Comparison of ENCODE assay signal across 17 cellular contexts in the genomic region with DNA sequence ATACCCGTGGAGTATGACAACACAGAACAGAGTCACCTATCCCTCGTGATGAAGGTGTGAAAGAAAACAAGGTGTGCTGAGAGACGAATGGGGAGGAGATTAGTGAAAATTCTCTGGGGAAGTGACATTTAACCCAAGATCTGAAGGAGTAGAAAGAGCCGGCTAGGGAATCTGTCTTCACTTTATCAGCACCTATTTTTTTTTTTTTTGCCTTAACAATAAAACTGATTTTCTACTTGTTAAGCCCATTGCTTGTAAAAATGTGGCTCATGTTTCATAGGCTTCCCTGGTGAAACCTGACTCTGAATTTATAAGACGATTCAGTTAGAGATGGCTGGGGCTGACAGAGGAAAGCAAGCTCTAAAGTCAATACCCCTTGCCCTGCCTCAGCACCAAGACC.
DNase-seq lines count a peak whose midpoint lies in the region; ATAC-seq and TF ChIP-seq lines count a peak whose summit lies in the region.
"Had no signal": no experiment of that assay in that cellular context is flagged by ENCODE, and none has a peak within 500 bp of the region (broad histone marks: within the 10 kb centered on the region; RNA-seq: fewer than 3 reads in every experiment).

No MANE protein-coding gene starts in this region.

- H3K79me2 ChIP-seq in PC-3 (ENCODE audit: low read length) = no peaks in the 10 kb centered on the region

- no peak overlapping the region for H3K9ac ChIP-seq in PC-3 (ENCODE audit: low read length)
- H3K9ac ChIP-seq: BLaER1 treated with 17β-estradiol and CSF1 and Interleukin-3, amounts not matched to agents 10 nM and 100 nM had no signal

- CTCF ChIA-PET in HEK293 (lab: Yijun Ruan, JAX) (interaction anchor here (0.6 to 1.3 kb wide), 4 partner anchors 18 to 1734 kb away, joined by 3 to 5 read pairs (median 4); no protein-coding TSS in a partner anchor), PC-3 (lab: Charles Lee) (no interaction called here)

- DNase-seq in PC-3 = peak; percentile 12
- DNase-seq in left kidney (ENCODE audit: low read depth, low spot score) = peak; percentile 34
- no peak for DNase-seq in type B pancreatic cell (ENCODE audit: extremely low spot score, unreplicated experiment)
- DNase-seq: AML-193; CD4-positive, alpha-beta T cell; CD8-positive, alpha-beta T cell; DMS79 treated with DMSO at 0.1 percent for 48 hours; GF-D8 had no signal

- intact Hi-C loops in PC-3 (cut with micrococcal nuclease) = no loop called here

- TF ChIP-seq CTCF in HEK293 (tag by site-specific recombination; IDR thresholded peaks at IDR 0.05) (no peak), PC-3 (conservative IDR thresholded peaks at IDR 0.05; ENCODE audit: low read depth, low read length) (no peak), type B pancreatic cell (conservative IDR thresholded peaks at IDR 0.05) (no peak)

- H3K36me3 ChIP-seq in HEK293 (ENCODE audit: control insufficient read depth in 2 of 2, insufficient read depth in 1 of 2, low read length in 2 of 2) = no peaks in the 10 kb centered on the region
- no peaks in the 10 kb centered on the region for H3K36me3 ChIP-seq in PC-3 (ENCODE audit: low read depth, low read length)
- H3K36me3 ChIP-seq: BLaER1 treated with 17β-estradiol and CSF1 and Interleukin-3, amounts not matched to agents 10 nM and 100 nM had no signal

- no peaks in the 10 kb centered on the region for H3K9me3 ChIP-seq in HEK293 (ENCODE audit: control insufficient read depth, insufficient read depth, low read depth, low read length)
- H3K9me3 ChIP-seq in PC-3 (ENCODE audit: low read length) = no peaks in the 10 kb centered on the region
- H3K9me3 ChIP-seq: A549; BLaER1 treated with 17β-estradiol and CSF1 and Interleukin-3, amounts not matched to agents 10 nM and 100 nM; Caco-2 had no signal

- POLR2A ChIA-PET in HEK293 (lab: Yijun Ruan, JAX) (interaction anchor here (0.8 to 1.3 kb wide), 3 partner anchors 9 to 19 kb away, joined by 3 to 4 read pairs (median 4); no protein-coding TSS in a partner anchor), PC-3 (lab: Charles Lee; ENCODE audit: unreplicated experiment) (no interaction called here)

- H3K4me3 ChIP-seq in HEK293 (ENCODE audit: low read depth, low read length) (no peak overlapping the region), PC-3 (ENCODE audit: low read length) (no peak overlapping the region)
- H3K4me3 ChIP-seq: A549; BLaER1 treated with 17β-estradiol and CSF1 and Interleukin-3, amounts not matched to agents 10 nM and 100 nM had no signal

- no peak overlapping the region for H3K4me2 ChIP-seq in PC-3 (ENCODE audit: low read length)
- H3K4me2 ChIP-seq: A549; BLaER1 treated with 17β-estradiol and CSF1 and Interleukin-3, amounts not matched to agents 10 nM and 100 nM had no signal

- H3K4me1 ChIP-seq in HEK293 (ENCODE audit: control insufficient read depth, insufficient read depth, low read length) = peaks cover 14% of the 10 kb centered on the region
- H3K4me1 ChIP-seq in PC-3 (ENCODE audit: insufficient read depth, low read length) = no peaks in the 10 kb centered on the region; the same call in 1 of the 2 replicates
- H3K4me1 ChIP-seq: A549, Caco-2 had no signal

- H3K27me3 Mint-ChIP-seq in type B pancreatic cell = peaks cover 16% of the 10 kb centered on the region

- H3K36me3 Mint-ChIP-seq in type B pancreatic cell = no peaks in the 10 kb centered on the region
- H3K36me3 Mint-ChIP-seq: CD8-positive, alpha-beta T cell had no signal

- peaks cover 3% of the 10 kb centered on the region for H3K9me3 Mint-ChIP-seq in type B pancreatic cell
- H3K9me3 Mint-ChIP-seq: CD4-positive, alpha-beta T cell; CD8-positive, alpha-beta T cell had no signal

- H3F3A ChIP-seq in PC-3 (ENCODE audit: low read length, unreplicated experiment) = no peaks in the 10 kb centered on the region

- peak overlapping the region; percentile 48; the same call in 1 of the 2 replicates for H3K27ac ChIP-seq in HEK293 (ENCODE audit: extremely low read depth, low read depth, low read length)
- H3K27ac ChIP-seq in PC-3 (ENCODE audit: low read length) = no peak overlapping the region
- H3K27ac ChIP-seq: 22Rv1; A549; BLaER1 treated with 17β-estradiol and CSF1 and Interleukin-3, amounts not matched to agents 10 nM and 100 nM; C4-2B had no signal

- no peaks in the 10 kb centered on the region for H4K20me1 ChIP-seq in PC-3 (ENCODE audit: low read length)
- H4K20me1 ChIP-seq: BLaER1 treated with 17β-estradiol and CSF1 and Interleukin-3, amounts not matched to agents 10 nM and 100 nM had no signal

- no peaks in the 10 kb centered on the region for H3K9me2 ChIP-seq in PC-3 (replicated peaks; ENCODE audit: low read length)

- peaks cover 4% of the 10 kb centered on the region; the same call in 1 of the 2 replicates for H3K27me3 ChIP-seq in PC-3 (ENCODE audit: low read length)
- H3K27me3 ChIP-seq: BLaER1 treated with 17β-estradiol and CSF1 and Interleukin-3, amounts not matched to agents 10 nM and 100 nM had no signal

- no peak overlapping the region for H2AFZ ChIP-seq in PC-3 (ENCODE audit: low read length)

- H3K4me3 Mint-ChIP-seq in type B pancreatic cell = no peak overlapping the region
- H3K4me3 Mint-ChIP-seq: B cell; CD4-positive, alpha-beta T cell; CD8-positive, alpha-beta T cell had no signal

- ATAC-seq in PC-3 = no peak
- no peak for ATAC-seq in GM18861 (IDR thresholded peaks at IDR 0.05; ENCODE audit: unreplicated experiment)
- ATAC-seq in HG03571 (IDR thresholded peaks at IDR 0.05; ENCODE audit: unreplicated experiment) = no peak
- ATAC-seq: CD8-positive, alpha-beta T cell had no signal

- no TSS peak for BruUV-seq in PC-3 (replicated peaks; lab: Mats Ljungman, UMichigan)

- H3K4me1 Mint-ChIP-seq in type B pancreatic cell (ENCODE audit: unreplicated experiment) = peaks cover 29% of the 10 kb centered on the region
- H3K4me1 Mint-ChIP-seq: B cell had no signal

- H3K27ac Mint-ChIP-seq in type B pancreatic cell = no peak overlapping the region
- H3K27ac Mint-ChIP-seq: B cell; CD4-positive, alpha-beta T cell; CD8-positive, alpha-beta T cell had no signal

TF ChIP-seq in HEK293, 187 proteins besides CTCF, POLR2A, EP300 and RAD21 (continues in another document):
- TF ChIP-seq, protein P1, sequence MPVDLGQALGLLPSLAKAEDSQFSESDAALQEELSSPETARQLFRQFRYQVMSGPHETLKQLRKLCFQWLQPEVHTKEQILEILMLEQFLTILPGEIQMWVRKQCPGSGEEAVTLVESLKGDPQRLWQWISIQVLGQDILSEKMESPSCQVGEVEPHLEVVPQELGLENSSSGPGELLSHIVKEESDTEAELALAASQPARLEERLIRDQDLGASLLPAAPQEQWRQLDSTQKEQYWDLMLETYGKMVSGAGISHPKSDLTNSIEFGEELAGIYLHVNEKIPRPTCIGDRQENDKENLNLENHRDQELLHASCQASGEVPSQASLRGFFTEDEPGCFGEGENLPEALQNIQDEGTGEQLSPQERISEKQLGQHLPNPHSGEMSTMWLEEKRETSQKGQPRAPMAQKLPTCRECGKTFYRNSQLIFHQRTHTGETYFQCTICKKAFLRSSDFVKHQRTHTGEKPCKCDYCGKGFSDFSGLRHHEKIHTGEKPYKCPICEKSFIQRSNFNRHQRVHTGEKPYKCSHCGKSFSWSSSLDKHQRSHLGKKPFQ (tag by site-specific recombination; IDR thresholded peaks at IDR 0.05) = peak; percentile 46
- TF ChIP-seq ZNF837 (tag by site-specific recombination; IDR thresholded peaks at IDR 0.05) (no peak), ZNF239 (tag by site-specific recombination; IDR thresholded peaks at IDR 0.05) (no peak), ZNF26 (tag by site-specific recombination; IDR thresholded peaks at IDR 0.05) (no peak), ZNF223 (tag by site-specific recombination; IDR thresholded peaks at IDR 0.05) (no peak), ZNF544 (tag by site-specific recombination; IDR thresholded peaks at IDR 0.05) (no peak), ZNF621 (tag by site-specific recombination; IDR thresholded peaks at IDR 0.05) (no peak), ZBTB21 (tag by site-specific recombination; IDR thresholded peaks at IDR 0.05) (no peak), ZNF19 (tag by site-specific recombination; IDR thresholded peaks at IDR 0.05; ENCODE audit: low read depth) (no peak), ZNF174 (tag by site-specific recombination; IDR thresholded peaks at IDR 0.05) (no peak), SCRT2 (tag by site-specific recombination; IDR thresholded peaks at IDR 0.05) (no peak), ZNF214 (tag by site-specific recombination; IDR thresholded peaks at IDR 0.05; ENCODE audit: borderline replicate concordance) (no peak), FEZF1 (tag by site-specific recombination; IDR thresholded peaks at IDR 0.05) (peak; percentile 89), ZNF335 (tag by site-specific recombination; conservative IDR thresholded peaks at IDR 0.05) (no peak), ZNF510 (tag by site-specific recombination; IDR thresholded peaks at IDR 0.05; ENCODE audit: insufficient replicate concordance) (no peak)
- TF ChIP-seq, protein P2, sequence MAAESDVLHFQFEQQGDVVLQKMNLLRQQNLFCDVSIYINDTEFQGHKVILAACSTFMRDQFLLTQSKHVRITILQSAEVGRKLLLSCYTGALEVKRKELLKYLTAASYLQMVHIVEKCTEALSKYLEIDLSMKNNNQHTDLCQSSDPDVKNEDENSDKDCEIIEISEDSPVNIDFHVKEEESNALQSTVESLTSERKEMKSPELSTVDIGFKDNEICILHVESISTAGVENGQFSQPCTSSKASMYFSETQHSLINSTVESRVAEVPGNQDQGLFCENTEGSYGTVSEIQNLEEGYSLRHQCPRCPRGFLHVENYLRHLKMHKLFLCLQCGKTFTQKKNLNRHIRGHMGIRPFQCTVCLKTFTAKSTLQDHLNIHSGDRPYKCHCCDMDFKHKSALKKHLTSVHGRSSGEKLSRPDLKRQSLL (tag by site-specific recombination; IDR thresholded peaks at IDR 0.05) = no peak
